Comparison of ENCODE assay signal across 18 cellular contexts in genomic region chr21:42747746-42748351, GRCh38.
DNase-seq lines count a peak whose midpoint lies in the region; ATAC-seq, FAIRE-seq and TF ChIP-seq lines count a peak whose summit lies in the region.
"Had no signal": no experiment of that assay in that cellular context is flagged by ENCODE, and none has a peak within 500 bp of the region (broad histone marks: within the 10 kb centered on the region; RNA-seq: fewer than 3 reads in every experiment).

No MANE protein-coding gene starts in this region.

- no peaks in the 10 kb centered on the region for H3K27me3 ChIP-seq in CD4-positive, alpha-beta T cell (ENCODE audit: control insufficient read depth, insufficient read depth, low read length)
- H3K27me3 ChIP-seq in rectal smooth muscle tissue (ENCODE audit: control insufficient read depth, insufficient read depth, low read length), result no peaks in the 10 kb centered on the region
- H3K27me3 ChIP-seq: cardiac muscle cell, right atrium auricular region, SJSA1 had no signal

- H3K4me1 Mint-ChIP-seq in CD4-positive, alpha-beta T cell (ENCODE audit: low read depth), result peaks cover 29% of the 10 kb centered on the region
- peaks cover 13% of the 10 kb centered on the region for H3K4me1 Mint-ChIP-seq in T-helper 17 cell

- H3K9me3 Mint-ChIP-seq in CD4-positive, alpha-beta T cell, result no peaks in the 10 kb centered on the region
- H3K9me3 Mint-ChIP-seq: natural killer cell treated with Interleukin-12 subunit alpha and Interleukin-12 subunit beta and Interleukin-15 and Interleukin-18, amount 100 ng/mL, for 72 hours had no signal

- TF ChIP-seq CTCF in CD4-positive, alpha-beta T cell (IDR thresholded peaks at IDR 0.05), result no peak
- no peak for TF ChIP-seq CTCF in kidney (IDR thresholded peaks at IDR 0.05; ENCODE audit: borderline replicate concordance, extremely low read depth, insufficient read depth)

- POLR2A ChIA-PET in CD4-positive, alpha-beta T cell (lab: Charles Lee), result interaction anchor here (1.0 to 3.7 kb wide), 5 partner anchors 10 to 133 kb away, joined by 4 to 69 read pairs (median 15); partner anchors contain the start of gene PDE9A

- FAIRE-seq in kidney (lab: Jason Lieb, UNC), result no peak
- FAIRE-seq: GM18507 had no signal

- H3K9ac ChIP-seq in kidney (ENCODE audit: low read length in 2 of 2) (no peak overlapping the region), rectal smooth muscle tissue (ENCODE audit: low read length) (no peak overlapping the region)

- peaks cover 14% of the 10 kb centered on the region for H3K36me3 Mint-ChIP-seq in CD4-positive, alpha-beta T cell (ENCODE audit: low read depth)
- peaks cover 2% of the 10 kb centered on the region for H3K36me3 Mint-ChIP-seq in T-helper 17 cell (ENCODE audit: low read depth)
- H3K36me3 Mint-ChIP-seq: natural killer cell treated with Interleukin-12 subunit alpha and Interleukin-12 subunit beta and Interleukin-15 and Interleukin-18, amount 100 ng/mL, for 72 hours had no signal

- intact Hi-C loops in CD4-positive, alpha-beta T cell (cut with DNase I, micrococcal nuclease), result loop anchor here (1.0 to 5.0 kb wide), 5 partner anchors 10 to 91 kb away; no protein-coding TSS in a partner anchor
- intact Hi-C loops in kidney (cut with DNase I), result no loop called here
- intact Hi-C loops in Right ventricle myocardium superior (cut with DNase I), result loop anchor here (10.0 kb wide), 1 partner anchor 93 kb away; the partner anchor contains the start of gene PDE9A

- no peak overlapping the region for H3K4me3 Mint-ChIP-seq in CD4-positive, alpha-beta T cell
- H3K4me3 Mint-ChIP-seq in T-helper 17 cell, result no peak overlapping the region

- H3K27me3 Mint-ChIP-seq in CD4-positive, alpha-beta T cell, result no peaks in the 10 kb centered on the region
- H3K27me3 Mint-ChIP-seq in T-helper 17 cell, result no peaks in the 10 kb centered on the region
- H3K27me3 Mint-ChIP-seq: natural killer cell treated with Interleukin-12 subunit alpha and Interleukin-12 subunit beta and Interleukin-15 and Interleukin-18, amount 100 ng/mL, for 72 hours had no signal

- peak overlapping the region; percentile 76 for H3K27ac ChIP-seq in CD4-positive, alpha-beta T cell (ENCODE audit: low read depth, low read length)
- H3K27ac ChIP-seq in kidney (ENCODE audit: low read depth in 2 of 2, low read length in 2 of 2), result peak overlapping the region in 1 of 2 donors; percentile 23
- H3K27ac ChIP-seq in rectal smooth muscle tissue (ENCODE audit: low read depth, low read length), result peak overlapping the region; percentile 86
- H3K27ac ChIP-seq: cardiac muscle cell, right atrium auricular region, SJSA1 had no signal

- H3K27ac Mint-ChIP-seq in CD4-positive, alpha-beta T cell, result peak overlapping the region; percentile 99
- peak overlapping the region; percentile 96 for H3K27ac Mint-ChIP-seq in T-helper 17 cell

- H3K4me3 ChIP-seq in kidney (ENCODE audit: low read length in 2 of 2) (no peak overlapping the region), rectal smooth muscle tissue (ENCODE audit: low read length) (no peak overlapping the region)
- H3K4me3 ChIP-seq: cardiac muscle cell, right atrium auricular region, SJSA1 had no signal

- H3K9me3 ChIP-seq in CD4-positive, alpha-beta T cell (ENCODE audit: control insufficient read depth, low read length), result no peaks in the 10 kb centered on the region
- H3K9me3 ChIP-seq in T-helper 17 cell (ENCODE audit: control insufficient read depth, low read length, poor library complexity, severe bottlenecking), result no peaks in the 10 kb centered on the region
- H3K9me3 ChIP-seq in kidney (ENCODE audit: control insufficient read depth in 1 of 2, low read length in 2 of 2), result no peaks in the 10 kb centered on the region
- H3K9me3 ChIP-seq: right atrium auricular region, SJSA1 had no signal

- peaks cover 0 to 12% of the 10 kb centered on the region in 2 donors for H3K36me3 ChIP-seq in kidney (ENCODE audit: control insufficient read depth in 1 of 2, insufficient read depth in 2 of 2, low read length in 2 of 2)
- no peaks in the 10 kb centered on the region for H3K36me3 ChIP-seq in rectal smooth muscle tissue (ENCODE audit: control insufficient read depth, insufficient read depth, low read length)
- H3K36me3 ChIP-seq: cardiac muscle cell, right atrium auricular region, SJSA1 had no signal

- ATAC-seq in CD4-positive, alpha-beta T cell (ENCODE audit: poor library complexity), result no peak
- no peak for ATAC-seq in T-helper 17 cell
- ATAC-seq in GM21737 (IDR thresholded peaks at IDR 0.05; ENCODE audit: unreplicated experiment), result no peak
- ATAC-seq in Right ventricle myocardium superior (ENCODE audit: poor library complexity), result no peak

- no peak for DNase-seq in CD4-positive, alpha-beta T cell
- DNase-seq in T-helper 17 cell (no peak), kidney (peak; percentile 43), NCI-H1105 (lab: John Stamatoyannopoulos, UW) (no peak), occipital lobe (lab: John Stamatoyannopoulos, UW) (no peak), Right ventricle myocardium superior (no peak)
- DNase-seq: activated CD4-positive, alpha-beta T cell treated with anti-CD3 and anti-CD28 coated beads for 48 hours; AML-193; NCI-H2107; NCI-H526; T1000 had no signal

- H3K4me1 ChIP-seq in kidney (ENCODE audit: control insufficient read depth in 1 of 2, insufficient read depth in 1 of 2, low read depth in 1 of 2, low read length in 2 of 2), result no peaks in the 10 kb centered on the region
- peaks cover 40% of the 10 kb centered on the region for H3K4me1 ChIP-seq in rectal smooth muscle tissue (ENCODE audit: control insufficient read depth, insufficient read depth, low read length)
- H3K4me1 ChIP-seq: right atrium auricular region, SJSA1 had no signal

- CTCF ChIA-PET in CD4-positive, alpha-beta T cell (lab: Charles Lee), result interaction anchor here (1.5 kb wide), 1 partner anchor 63 kb away, joined by 4 read pairs; no protein-coding TSS in a partner anchor
